Comparison of ENCODE assay signal across 10 cellular contexts in the genomic region with DNA sequence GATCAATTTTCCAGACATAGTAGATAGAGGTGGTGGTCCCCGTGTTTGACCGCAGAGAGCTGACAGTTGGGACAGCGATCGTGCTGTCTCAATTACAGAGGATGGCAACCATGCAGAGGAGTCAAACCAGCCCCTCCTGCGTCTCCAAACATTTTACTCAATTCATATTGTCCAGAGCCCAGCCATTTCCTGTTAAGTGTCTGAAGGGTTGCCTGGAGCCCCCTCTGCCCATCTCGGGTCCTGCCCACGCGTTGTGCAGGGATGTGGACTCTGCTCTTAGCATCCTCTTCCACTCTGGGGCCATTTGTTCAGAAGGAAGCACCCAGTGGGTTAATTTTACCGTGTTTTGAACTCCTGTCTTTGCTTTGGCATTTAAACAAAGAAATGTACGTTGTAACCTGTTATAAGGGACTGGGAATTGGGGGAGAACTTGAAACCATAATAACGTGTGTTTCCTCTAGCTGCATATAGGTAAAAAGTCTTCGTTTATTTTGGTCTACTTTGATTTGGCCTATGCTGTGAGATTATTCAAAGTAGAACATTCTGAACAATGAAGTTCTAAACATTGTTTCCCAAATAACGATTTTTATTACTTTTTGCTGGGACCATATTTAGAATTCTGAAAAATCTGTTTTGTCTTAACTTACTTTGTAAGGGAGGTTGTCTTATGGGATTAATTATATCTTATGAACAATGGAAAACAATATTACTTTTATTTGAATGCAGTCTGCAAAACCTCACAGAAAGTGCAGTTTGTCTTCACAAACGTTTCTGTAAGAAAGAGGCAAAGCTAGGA. TPM values are rescaled to one million over a fixed set of nuclear protein-coding genes. Genes with fewer than 3 reads are reported as not detected.
DNase-seq lines count a peak whose midpoint lies in the region; ATAC-seq, FAIRE-seq and TF ChIP-seq lines count a peak whose summit lies in the region.
"Had no signal": no experiment of that assay in that cellular context is flagged by ENCODE, and none has a peak within 500 bp of the region (broad histone marks: within the 10 kb centered on the region; RNA-seq: fewer than 3 reads in every experiment).

No MANE protein-coding gene starts in this region.

- H3K4me1 ChIP-seq in H1 (replicated peaks in 1 of 4; ENCODE audit: control insufficient read depth in 3 of 4, insufficient read depth in 4 of 4, low read length in 3 of 4) = peaks cover 4 to 12% (median 5%) of the 10 kb centered on the region in 4 experiments
- peaks cover 18% of the 10 kb centered on the region for H3K4me1 ChIP-seq in upper lobe of right lung

- no peak for TF ChIP-seq POLR2A in H1 (IDR thresholded peaks at IDR 0.05; ENCODE audit: control extremely low read depth in 1 of 2, low read depth in 2 of 2, low read length in 2 of 2)

- no peaks in the 10 kb centered on the region for H3K36me3 Mint-ChIP-seq in activated naive CD4-positive, alpha-beta T cell treated with anti-CD3 and anti-CD28 coated beads for 36 hours (ENCODE audit: low read depth)
- no peaks in the 10 kb centered on the region for H3K36me3 Mint-ChIP-seq in activated naive CD4-positive, alpha-beta T cell treated with anti-CD3 and anti-CD28 coated beads, Interleukin-2, amount 10 ng/mL, durations not matched to agents 7 days and 5 days
- peaks cover 0 to 3% (median 0%) of the 10 kb centered on the region in 3 donors for H3K36me3 Mint-ChIP-seq in naive thymus-derived CD8-positive, alpha-beta T cell

- no peaks in the 10 kb centered on the region for H3K9me3 ChIP-seq in H1 (ENCODE audit: insufficient read depth in 2 of 2, low read depth in 1 of 2, low read length in 1 of 2)
- H3K9me3 ChIP-seq in upper lobe of right lung = no peaks in the 10 kb centered on the region

- H2AK5ac ChIP-seq in H1 (ENCODE audit: low read depth, low read length) = no peak overlapping the region

- peaks cover 59% of the 10 kb centered on the region for H3K27me3 Mint-ChIP-seq in activated naive CD4-positive, alpha-beta T cell treated with anti-CD3 and anti-CD28 coated beads for 36 hours (ENCODE audit: low read depth)
- peaks cover 72% of the 10 kb centered on the region for H3K27me3 Mint-ChIP-seq in activated naive CD4-positive, alpha-beta T cell treated with anti-CD3 and anti-CD28 coated beads, Interleukin-2, amount 10 ng/mL, durations not matched to agents 7 days and 5 days
- H3K27me3 Mint-ChIP-seq in naive thymus-derived CD8-positive, alpha-beta T cell = peaks cover 40 to 93% (median 60%) of the 10 kb centered on the region in 5 donors

- H4K91ac ChIP-seq in H1 (replicated peaks; ENCODE audit: insufficient read length, low read length) = no peak overlapping the region

- H3K9me3 Mint-ChIP-seq in activated naive CD4-positive, alpha-beta T cell treated with anti-CD3 and anti-CD28 coated beads for 36 hours = no peaks in the 10 kb centered on the region
- no peaks in the 10 kb centered on the region for H3K9me3 Mint-ChIP-seq in activated naive CD4-positive, alpha-beta T cell treated with anti-CD3 and anti-CD28 coated beads, Interleukin-2, amount 10 ng/mL, durations not matched to agents 7 days and 5 days
- H3K9me3 Mint-ChIP-seq in naive thymus-derived CD8-positive, alpha-beta T cell = peaks cover 0 to 5% (median 0%) of the 10 kb centered on the region in 9 donors

- H3K79me1 ChIP-seq in H1 (ENCODE audit: low read depth, low read length) = no peaks in the 10 kb centered on the region

- H3K4me3 ChIP-seq in H1 (ENCODE audit: extremely low read depth in 1 of 4, insufficient read depth in 2 of 4, low read depth in 3 of 4, low read length in 4 of 4) = peak overlapping the region; percentile 42 to 70 (median 54)
- H3K4me3 ChIP-seq in upper lobe of right lung = peak overlapping the region; percentile 38

- ATAC-seq in naive thymus-derived CD8-positive, alpha-beta T cell = no peak
- ATAC-seq in upper lobe of right lung (no peak), HG02798 (IDR thresholded peaks at IDR 0.05; ENCODE audit: poor library complexity, unreplicated experiment) (no peak), GM18861 (IDR thresholded peaks at IDR 0.05; ENCODE audit: unreplicated experiment) (no peak)

- intact Hi-C loops in activated naive CD4-positive, alpha-beta T cell treated with anti-CD3 and anti-CD28 coated beads for 36 hours (cut with micrococcal nuclease) = no loop called here
- intact Hi-C loops in upper lobe of right lung (cut with DNase I) = no loop called here

- peak overlapping the region; percentile 91 to 92 for H3K4me2 ChIP-seq in H1 (ENCODE audit: insufficient read depth in 1 of 2, low read depth in 2 of 2, low read length in 2 of 2)

- H3K14ac ChIP-seq in H1 (ENCODE audit: insufficient read length) = no peak overlapping the region

- no peak overlapping the region for H2BK20ac ChIP-seq in H1 (ENCODE audit: low read length)

- H2BK12ac ChIP-seq in H1 (ENCODE audit: low read depth, low read length) = no peak overlapping the region

- no peak overlapping the region for H3K9ac ChIP-seq in H1 (replicated peaks in 1 of 4; ENCODE audit: extremely low read depth in 1 of 4, low read depth in 3 of 4, low read length in 3 of 4)

- CTCF ChIA-PET in activated naive CD4-positive, alpha-beta T cell treated with anti-CD3 and anti-CD28 coated beads for 36 hours (lab: Charles Lee) = interaction anchor here (0.7 kb wide), 1 partner anchor 422 kb away, joined by 3 read pairs; no protein-coding TSS in a partner anchor
- CTCF ChIA-PET in activated naive CD4-positive, alpha-beta T cell treated with anti-CD3 and anti-CD28 coated beads, Interleukin-2, amount 10 ng/mL, durations not matched to agents 7 days and 5 days (lab: Charles Lee) = no interaction called here
- CTCF ChIA-PET in H1 (lab: Charles Lee; ENCODE audit: partially characterized antibody) = interaction anchor here (0.7 to 1.0 kb wide), 4 partner anchors 33 to 161 kb away, joined by 3 to 4 read pairs (median 3); no protein-coding TSS in a partner anchor

- TF ChIP-seq CTCF in H1 (IDR thresholded peaks at IDR 0.05; ENCODE audit: control extremely low read depth in 1 of 3, insufficient read depth in 1 of 3, low read depth in 1 of 3, low read length in 3 of 3) (no peak), upper lobe of right lung (IDR thresholded peaks at IDR 0.05) (no peak)

- H3K18ac ChIP-seq in H1 (ENCODE audit: extremely low read depth, low read length) = no peak overlapping the region

- H3K4me1 Mint-ChIP-seq in activated naive CD4-positive, alpha-beta T cell treated with anti-CD3 and anti-CD28 coated beads for 36 hours (ENCODE audit: low read depth) = peaks cover 7% of the 10 kb centered on the region
- peaks cover 6% of the 10 kb centered on the region for H3K4me1 Mint-ChIP-seq in activated naive CD4-positive, alpha-beta T cell treated with anti-CD3 and anti-CD28 coated beads, Interleukin-2, amount 10 ng/mL, durations not matched to agents 7 days and 5 days
- H3K4me1 Mint-ChIP-seq in naive thymus-derived CD8-positive, alpha-beta T cell = peaks cover 6 to 20% (median 13%) of the 10 kb centered on the region in 4 donors

- no peaks in the 10 kb centered on the region for H3K79me2 ChIP-seq in H1 (ENCODE audit: control insufficient read depth in 1 of 2, insufficient read depth in 2 of 2, low read length in 2 of 2)

- H3K4ac ChIP-seq in H1 (replicated peaks; ENCODE audit: insufficient read length, low read depth, low read length) = no peak overlapping the region

- no peak for FAIRE-seq in H1 (lab: Jason Lieb, UNC)

- peak overlapping the region; percentile 41 for H3K4me3 Mint-ChIP-seq in activated naive CD4-positive, alpha-beta T cell treated with anti-CD3 and anti-CD28 coated beads for 36 hours
- no peak overlapping the region for H3K4me3 Mint-ChIP-seq in activated naive CD4-positive, alpha-beta T cell treated with anti-CD3 and anti-CD28 coated beads, Interleukin-2, amount 10 ng/mL, durations not matched to agents 7 days and 5 days
- H3K4me3 Mint-ChIP-seq in naive thymus-derived CD8-positive, alpha-beta T cell = peak overlapping the region; percentile 24 to 76 (median 50)

- no peak overlapping the region for H2BK120ac ChIP-seq in H1 (replicated peaks; ENCODE audit: low read depth, low read length)

- WGBS in H1 (ENCODE audit: extremely low coverage in 1 of 2, insufficient coverage in 1 of 2, insufficient read length in 1 of 2, insufficient replicate concordance in 2 of 2, low coverage in 1 of 2, low lambda C conversion rate in 2 of 2, missing lambda C conversion rate in 1 of 2), 2 experiments = 16% methylated on average over 14 of the region's 14 CpGs; no CpG with 5 or more reads in 1 of the 2 experiments

- no peak overlapping the region for H2BK5ac ChIP-seq in H1 (ENCODE audit: low read depth, low read length)

- no peak for DNase-seq in activated naive CD4-positive, alpha-beta T cell treated with anti-CD3 and anti-CD28 coated beads for 36 hours
- no peak for DNase-seq in activated naive CD4-positive, alpha-beta T cell treated with anti-CD3 and anti-CD28 coated beads, Interleukin-2, amount 10 ng/mL, durations not matched to agents 7 days and 5 days
- DNase-seq in H1 (ENCODE audit: low read depth in 1 of 2, low spot score in 2 of 2) (no peak), upper lobe of right lung (no peak), dedifferentiated amniotic fluid mesenchymal stem cell (ENCODE audit: extremely low spot score) (no peak)
- no peak for DNase-seq in naive thymus-derived CD8-positive, alpha-beta T cell
- DNase-seq: cortex of kidney had no signal

- H4K20me1 ChIP-seq in H1 (replicated peaks in 1 of 2; ENCODE audit: control insufficient read depth in 1 of 2, insufficient read depth in 2 of 2, low read length in 2 of 2) = peaks cover 0 to 3% of the 10 kb centered on the region in 2 experiments

- H2AFZ ChIP-seq in H1 (ENCODE audit: low read length) = no peak overlapping the region

- POLR2A ChIA-PET in H1 (lab: Charles Lee; ENCODE audit: partially characterized antibody) = interaction anchor here (0.6 to 1.7 kb wide), 2 partner anchors 10 to 845 kb away, joined by 3 to 4 read pairs; no protein-coding TSS in a partner anchor
- POLR2A ChIA-PET in naive thymus-derived CD8-positive, alpha-beta T cell (lab: Charles Lee) = no interaction called here

- no peak overlapping the region for H3K23ac ChIP-seq in H1 (ENCODE audit: insufficient read length)

- H3K27ac Mint-ChIP-seq in activated naive CD4-positive, alpha-beta T cell treated with anti-CD3 and anti-CD28 coated beads for 36 hours = no peak overlapping the region
- no peak overlapping the region for H3K27ac Mint-ChIP-seq in activated naive CD4-positive, alpha-beta T cell treated with anti-CD3 and anti-CD28 coated beads, Interleukin-2, amount 10 ng/mL, durations not matched to agents 7 days and 5 days
- H3K27ac Mint-ChIP-seq in naive thymus-derived CD8-positive, alpha-beta T cell = no peak overlapping the region

- no peaks in the 10 kb centered on the region for H3K36me3 ChIP-seq in H1 (ENCODE audit: control insufficient read depth in 2 of 4, insufficient read depth in 4 of 4, low read length in 3 of 4)
- no peaks in the 10 kb centered on the region for H3K36me3 ChIP-seq in upper lobe of right lung

- no peak overlapping the region for H3K56ac ChIP-seq in H1 (replicated peaks; ENCODE audit: insufficient read length, low read depth, low read length)

- TF ChIP-seq EP300 in H1 (IDR thresholded peaks at IDR 0.05; ENCODE audit: borderline replicate concordance in 1 of 2, low read depth in 2 of 2, low read length in 2 of 2) = no peak

- peaks cover 27 to 65% (median 47%) of the 10 kb centered on the region in 4 experiments for H3K27me3 ChIP-seq in H1 (replicated peaks in 1 of 4; ENCODE audit: control insufficient read depth in 3 of 4, extremely low read depth in 1 of 4, insufficient read depth in 3 of 4, low read length in 3 of 4)
- H3K27me3 ChIP-seq in upper lobe of right lung = peaks cover 78% of the 10 kb centered on the region

- H4K5ac ChIP-seq in H1 (ENCODE audit: insufficient read length, low read depth, low read length) = no peak overlapping the region

- no peak for TF ChIP-seq RAD21 in H1 (IDR thresholded peaks at IDR 0.05 in 1 of 2, conservative IDR thresholded peaks at IDR 0.05 in 1 of 2; ENCODE audit: low read depth in 2 of 2, low read length in 2 of 2)

- H3K23me2 ChIP-seq in H1 (ENCODE audit: low read depth, low read length) = peaks cover 10% of the 10 kb centered on the region; the same call in 1 of the 2 replicates

- no peak overlapping the region for H2BK15ac ChIP-seq in H1 (ENCODE audit: low read length)

- H3K27ac ChIP-seq in H1 (ENCODE audit: low read depth, low read length) (no peak overlapping the region), upper lobe of right lung (no peak overlapping the region)

- H4K8ac ChIP-seq in H1 (ENCODE audit: extremely low read depth, insufficient read depth, low read length) = no peak overlapping the region

RNA-seq across cellular contexts. Expression of a gene that starts 0.9 kb away (rescaled TPM):
- not detected for total RNA-seq in activated naive CD4-positive, alpha-beta T cell treated with anti-CD3 and anti-CD28 coated beads for 36 hours
- total RNA-seq in H1 (2021; fragmentation: NEBNext Ultra II Directional; extraction: Animal tissue kit (Norgen Biotek cat#: 25700)) = 0.15 and 0.24 TPM in 2 replicates
- polyA plus RNA-seq in H1 (2011; rRNA removed) = 0.19 and 0.20 TPM in 2 replicates
- 0.22 TPM for polyA plus RNA-seq in H1 (2011; cell fraction: cytosol; rRNA removed)
- polyA plus RNA-seq in H1 (2011; cell fraction: nucleus; rRNA removed) = 0.67 TPM
- polyA plus RNA-seq in H1 (2012, experiment 1 of 2) = 0.13 to 0.71 TPM (median 0.51 TPM) in 4 replicates
- 0.18 TPM for polyA plus RNA-seq in H1 (2012, experiment 2 of 2)
- polyA plus RNA-seq in H1 (2013, experiment 1 of 2) = 0.22 TPM
- 0.26 TPM for polyA plus RNA-seq in H1 (2013, experiment 2 of 2)
- polyA minus RNA-seq in H1 (2011; rRNA and poly(A)+ RNA removed) = 0.16 and 0.73 TPM in 2 replicates
- not detected for polyA minus RNA-seq in H1 (2011; cell fraction: cytosol; rRNA and poly(A)+ RNA removed)
- polyA minus RNA-seq in H1 (2011; cell fraction: nucleus; rRNA and poly(A)+ RNA removed) = 0.30 TPM
- total RNA-seq in naive thymus-derived CD8-positive, alpha-beta T cell = not detected
- polyA plus RNA-seq in naive thymus-derived CD8-positive, alpha-beta T cell = not detected
- total RNA-seq in upper lobe of right lung = 2.1 TPM
- total RNA-seq: activated CD8-positive, alpha-beta memory T cell treated with anti-CD3 and anti-CD28 coated beads for 36 hours had no signal
